In genomic region chr17:46194393-46195216, GRCh38 we compare ENCODE assay signal across 8 cellular contexts. TPM values are rescaled to one million over a fixed set of nuclear protein-coding genes. Genes with fewer than 3 reads are reported as not detected.
DNase-seq lines count a peak whose midpoint lies in the region; ATAC-seq and TF ChIP-seq lines count a peak whose summit lies in the region.

No MANE protein-coding gene starts in this region.

- H3K9me3 ChIP-seq in HEK293 (ENCODE audit: control insufficient read depth, insufficient read depth, low read depth, low read length), result no peaks in the 10 kb centered on the region
- no peaks in the 10 kb centered on the region for H3K9me3 ChIP-seq in Peyer's patch
- H3K9me3 ChIP-seq in adrenal gland (replicated peaks in 1 of 3), result no peaks in the 10 kb centered on the region

- POLR2A ChIA-PET in HEK293 (lab: Yijun Ruan, JAX), result no interaction called here

- ATAC-seq in HG02973 (IDR thresholded peaks at IDR 0.05; ENCODE audit: unreplicated experiment) (no peak), GM21381 (IDR thresholded peaks at IDR 0.05; ENCODE audit: unreplicated experiment) (no peak)

- intact Hi-C loops in adrenal gland (cut with DNase I), result loop anchor here in 1 of 2 donors (5.0 kb wide), 1 partner anchor 147 kb away; no protein-coding TSS in a partner anchor

- H3K4me1 ChIP-seq in HEK293 (ENCODE audit: control insufficient read depth, insufficient read depth, low read length) (peaks cover 26% of the 10 kb centered on the region), Peyer's patch (peaks cover 0 to 26% (median 6%) of the 10 kb centered on the region in 4 donors), adrenal gland (replicated peaks in 1 of 2) (peaks cover 11 to 37% of the 10 kb centered on the region in 2 donors)

- TF ChIP-seq POLR2A in Peyer's patch (IDR thresholded peaks at IDR 0.05), result peak in 1 of 2 donors; percentile 32
- no peak for TF ChIP-seq POLR2A in adrenal gland (IDR thresholded peaks at IDR 0.05)

- H3K36me3 ChIP-seq in HEK293 (ENCODE audit: control insufficient read depth in 2 of 2, insufficient read depth in 1 of 2, low read length in 2 of 2) (peaks cover 12 to 14% of the 10 kb centered on the region in 2 experiments; a peak in 2 of 3 replicates), Peyer's patch (no peaks in the 10 kb centered on the region), adrenal gland (replicated peaks in 1 of 2) (no peaks in the 10 kb centered on the region)

- TF ChIP-seq CTCF in HEK293 (tag by site-specific recombination; IDR thresholded peaks at IDR 0.05), result no peak
- peak in 5 of 6 experiments; percentile 30 to 58 (median 35) for TF ChIP-seq CTCF in Peyer's patch (IDR thresholded peaks at IDR 0.05)
- TF ChIP-seq CTCF in adrenal gland (IDR thresholded peaks at IDR 0.05), result peak; percentile 7 to 47 (median 33)

- H3K27me3 ChIP-seq in Peyer's patch (no peaks in the 10 kb centered on the region), adrenal gland (no peaks in the 10 kb centered on the region)

- H3K27ac ChIP-seq in HEK293 (ENCODE audit: extremely low read depth, low read depth, low read length) (peak overlapping the region; percentile 99), Peyer's patch (peak overlapping the region; percentile 98 to 100 (median 100)), adrenal gland (peak overlapping the region; percentile 27 to 100 (median 99))

- CTCF ChIA-PET in HEK293 (lab: Yijun Ruan, JAX), result interaction anchor here (0.6 to 8.0 kb wide), 21 partner anchors 7 to 192 kb away, joined by 3 to 96 read pairs (median 9); no protein-coding TSS in a partner anchor

- H3K4me3 ChIP-seq in HEK293 (ENCODE audit: low read depth, low read length) (peak overlapping the region; percentile 87), Peyer's patch (peak overlapping the region; percentile 72 to 100 (median 96)), adrenal gland (peak overlapping the region in 2 of 4 donors; percentile 90 to 98)

- DNase-seq in COLO668 (lab: John Stamatoyannopoulos, UW; ENCODE audit: unreplicated experiment) (peak; percentile 4), Peyer's patch (peak in 1 of 3 donors; percentile 40), adrenal gland (peak in 1 of 7 donors; percentile 26), inferior parietal cortex (ENCODE audit: extremely low spot score) (peak; percentile 58)
- DNase-seq in stimulated activated CD8-positive, alpha-beta memory T cell treated with anti-CD3 and anti-CD28 coated beads, Interleukin-12 subunit alpha, Interleukin-12 subunit beta, amount 100 ng/mL, for 1 hour (ENCODE audit: low read depth), result peak; percentile 44

- WGBS in adrenal gland, 4 donors, result 38 to 45% (median 42%) methylated on average over 9 of the region's 9 CpGs

TF ChIP-seq in HEK293, 187 proteins besides CTCF, POLR2A, EP300 and RAD21 (continues in another document):
- TF ChIP-seq PRDM10 (tag by site-specific recombination; IDR thresholded peaks at IDR 0.05) (no peak), ZNF704 (tag by site-specific recombination; IDR thresholded peaks at IDR 0.05) (no peak), ZSCAN4 (tag by site-specific recombination; IDR thresholded peaks at IDR 0.05) (no peak), ZNF398 (tag by site-specific recombination; IDR thresholded peaks at IDR 0.05) (0 out of 2 replicates have a peak, but pooled peaks have one; percentile 4), KLF1 (tag by site-specific recombination; IDR thresholded peaks at IDR 0.05) (no peak), ZNF530 (tag by site-specific recombination; IDR thresholded peaks at IDR 0.05; ENCODE audit: low read depth) (no peak), ZEB2 (tag by site-specific recombination; IDR thresholded peaks at IDR 0.05) (0 out of 2 replicates have a peak, but pooled peaks have one; percentile 54), ZFHX2 (tag by site-specific recombination; conservative IDR thresholded peaks at IDR 0.05) (0 out of 2 replicates have a peak, but pooled peaks have one; percentile 12), ZBTB7A (tag by site-specific recombination; IDR thresholded peaks at IDR 0.05; ENCODE audit: low read depth) (no peak), PRDM6 (tag by site-specific recombination; IDR thresholded peaks at IDR 0.05) (peak; percentile 87), ZNF341 (tag by site-specific recombination; IDR thresholded peaks at IDR 0.05; ENCODE audit: low read depth) (no peak), ZNF335 (tag by site-specific recombination; conservative IDR thresholded peaks at IDR 0.05) (0 out of 2 replicates have a peak, but pooled peaks have one; percentile 33), ZNF292 (tag by site-specific recombination; IDR thresholded peaks at IDR 0.05; ENCODE audit: borderline replicate concordance, low read depth) (0 out of 2 replicates have a peak, but pooled peaks have one; percentile 8), FEZF1 (tag by site-specific recombination; IDR thresholded peaks at IDR 0.05) (0 out of 2 replicates have a peak, but pooled peaks have one; percentile 4), SCRT1 (tag by site-specific recombination; IDR thresholded peaks at IDR 0.05; ENCODE audit: borderline replicate concordance) (no peak)

RNA-seq across cellular contexts. Expression of gene KANSL1, which starts 1.4 kb away (rescaled TPM):
- 100 to 1,000 TPM in 3 of 4 donors, 10 to 100 TPM in 1; 97.6 to 328 (median 141) TPM for total RNA-seq in Peyer's patch
- total RNA-seq in adrenal gland, result 10 to 100 TPM; 27.1 to 81.2 (median 67.5) TPM
- polyA plus RNA-seq in adrenal gland, result 10 to 100 TPM; 23.2 to 34.3 (median 32.1) TPM
